In genomic region chr20:38125157-38126056, GRCh38 we compare ENCODE assay signal across 1 cellular context.
TF ChIP-seq lines count a peak whose summit lies in the region.

No MANE protein-coding gene starts in this region.

TF ChIP-seq in HepG2, 621 proteins besides CTCF, POLR2A, EP300 and RAD21 (continued from another document and continues in another):
- no peak for TF ChIP-seq TAF15 (IDR thresholded peaks at IDR 0.05; ENCODE audit: low read depth, low read length, poor library complexity, severe bottlenecking)
- TF ChIP-seq ZNF431 (CRISPR knock-in tag; IDR thresholded peaks at IDR 0.05; ENCODE audit: borderline replicate concordance, low read depth): no peak
- no peak for TF ChIP-seq SUZ12 (IDR thresholded peaks at IDR 0.05; ENCODE audit: low read depth, low read length)
- TF ChIP-seq ASH2L (IDR thresholded peaks at IDR 0.05; ENCODE audit: insufficient read length, low read depth, low read length): peak; percentile 33
- TF ChIP-seq ZNF280B (CRISPR knock-in tag; IDR thresholded peaks at IDR 0.05; ENCODE audit: borderline replicate concordance): peak; percentile 52; the same call in 1 of the 2 replicates
- TF ChIP-seq PHF8 (CRISPR knock-in tag; IDR thresholded peaks at IDR 0.05): no peak
- TF ChIP-seq SETDB1 (CRISPR knock-in tag; IDR thresholded peaks at IDR 0.05; ENCODE audit: borderline replicate concordance): no peak
- peak; percentile 78; the same call in 1 of the 2 replicates for TF ChIP-seq BCL6 (CRISPR knock-in tag; IDR thresholded peaks at IDR 0.05)
- TF ChIP-seq ZNF235 (CRISPR knock-in tag; IDR thresholded peaks at IDR 0.05; ENCODE audit: borderline replicate concordance): no peak
- TF ChIP-seq ATF7 (IDR thresholded peaks at IDR 0.05): no peak
- 0 out of 2 replicates have a peak, but pooled peaks have one; percentile 20 for TF ChIP-seq ATF7 (CRISPR knock-in tag; IDR thresholded peaks at IDR 0.05)
- TF ChIP-seq MATR3 (CRISPR knock-in tag; IDR thresholded peaks at IDR 0.05): no peak
- TF ChIP-seq SIX1 (CRISPR knock-in tag; IDR thresholded peaks at IDR 0.05; ENCODE audit: borderline replicate concordance): no peak
- no peak for TF ChIP-seq TERF1 (CRISPR knock-in tag; IDR thresholded peaks at IDR 0.05)
- no peak for TF ChIP-seq SP1 (IDR thresholded peaks at IDR 0.05)
- peak; percentile 34; the same call in 1 of the 2 replicates for TF ChIP-seq SP1 (CRISPR knock-in tag; IDR thresholded peaks at IDR 0.05)
- TF ChIP-seq ZNF10 (CRISPR knock-in tag; IDR thresholded peaks at IDR 0.05; ENCODE audit: borderline replicate concordance, low read depth): no peak
- no peak for TF ChIP-seq PRPF4 (IDR thresholded peaks at IDR 0.05; ENCODE audit: low read depth, low read length, poor library complexity, severe bottlenecking)
- TF ChIP-seq SMAD3 (CRISPR knock-in tag; IDR thresholded peaks at IDR 0.05): peak; percentile 40
- no peak for TF ChIP-seq ISX (CRISPR knock-in tag; conservative IDR thresholded peaks at IDR 0.05)
- TF ChIP-seq SP5 (CRISPR knock-in tag; IDR thresholded peaks at IDR 0.05; ENCODE audit: borderline replicate concordance, low read depth): peak; percentile 87
- TF ChIP-seq SRSF1 (optimal IDR thresholded peaks at IDR 0.05; ENCODE audit: low read depth, low read length): peak; percentile 41
- TF ChIP-seq FOXK1 (CRISPR knock-in tag; IDR thresholded peaks at IDR 0.05; ENCODE audit: borderline replicate concordance, low read depth): no peak; the same call in 1 of the 2 replicates
- peak; percentile 81 for TF ChIP-seq NRL (CRISPR knock-in tag; IDR thresholded peaks at IDR 0.05; ENCODE audit: borderline replicate concordance)
- no peak for TF ChIP-seq ZNF367 (CRISPR knock-in tag; IDR thresholded peaks at IDR 0.05; ENCODE audit: borderline replicate concordance)
- TF ChIP-seq KDM1A (CRISPR knock-in tag; IDR thresholded peaks at IDR 0.05): peak; percentile 71; the same call in 1 of the 2 replicates
- no peak for TF ChIP-seq ZBTB40 (IDR thresholded peaks at IDR 0.05)
- TF ChIP-seq ZBTB40 (CRISPR knock-in tag; IDR thresholded peaks at IDR 0.05): peak; percentile 70
- peak; percentile 28; the same call in 1 of the 2 replicates for TF ChIP-seq CBFB (CRISPR knock-in tag; IDR thresholded peaks at IDR 0.05)
- TF ChIP-seq FOXO4 (CRISPR knock-in tag; conservative IDR thresholded peaks at IDR 0.05): no peak
- no peak for TF ChIP-seq ZKSCAN5 (CRISPR knock-in tag; IDR thresholded peaks at IDR 0.05)
- TF ChIP-seq BRF2 (CRISPR knock-in tag; IDR thresholded peaks at IDR 0.05): no peak
- no peak for TF ChIP-seq ZNF34 (CRISPR knock-in tag; IDR thresholded peaks at IDR 0.05; ENCODE audit: borderline replicate concordance)
- no peak for TF ChIP-seq ZNF33A (CRISPR knock-in tag; IDR thresholded peaks at IDR 0.05; ENCODE audit: borderline replicate concordance)
- TF ChIP-seq PHF20 (CRISPR knock-in tag; IDR thresholded peaks at IDR 0.05): no peak
- no peak; the same call in 1 of the 2 replicates for TF ChIP-seq GFI1 (CRISPR knock-in tag; IDR thresholded peaks at IDR 0.05; ENCODE audit: borderline replicate concordance)
- TF ChIP-seq ZNF281 (CRISPR knock-in tag; IDR thresholded peaks at IDR 0.05; ENCODE audit: borderline replicate concordance): peak; percentile 42; the same call in 1 of the 2 replicates
- 0 out of 4 replicates have a peak, but pooled peaks of 1 of the 2 experiments have one; percentile 15 for TF ChIP-seq ATF4 (CRISPR knock-in tag; IDR thresholded peaks at IDR 0.05)
- peak; percentile 18; the same call in 1 of the 2 replicates for TF ChIP-seq TFDP1 (CRISPR knock-in tag; IDR thresholded peaks at IDR 0.05; ENCODE audit: borderline replicate concordance)
- no peak for TF ChIP-seq YY1 (IDR thresholded peaks at IDR 0.05; ENCODE audit: insufficient read depth, insufficient replicate concordance, low read depth, low read length)
- no peak for TF ChIP-seq ZNF264 (CRISPR knock-in tag; IDR thresholded peaks at IDR 0.05)
- no peak for TF ChIP-seq HNRNPUL1 (IDR thresholded peaks at IDR 0.05; ENCODE audit: low read depth, low read length)
- TF ChIP-seq TOE1 (CRISPR knock-in tag; IDR thresholded peaks at IDR 0.05): no peak
